ENCODE assay signal across 8 cellular contexts in genomic region chr14:77141592-77142288, GRCh38. TPM values are rescaled to one million over a fixed set of nuclear protein-coding genes. Genes with fewer than 3 reads are reported as not detected.
A peak's percentile ranks its signal among the peaks of the same experiment; 100 is the strongest.
DNase-seq lines count a peak whose midpoint lies in the region; ATAC-seq and TF ChIP-seq lines count a peak whose summit lies in the region.

A gene with protein sequence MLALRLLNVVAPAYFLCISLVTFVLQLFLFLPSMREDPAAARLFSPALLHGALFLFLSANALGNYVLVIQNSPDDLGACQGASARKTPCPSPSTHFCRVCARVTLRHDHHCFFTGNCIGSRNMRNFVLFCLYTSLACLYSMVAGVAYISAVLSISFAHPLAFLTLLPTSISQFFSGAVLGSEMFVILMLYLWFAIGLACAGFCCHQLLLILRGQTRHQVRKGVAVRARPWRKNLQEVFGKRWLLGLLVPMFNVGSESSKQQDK (minus strand): TSS chr14:77141791. CDS start chr14:77139738, 2,053 bp downstream.

- peak within 1 kb of the TSS; percentile 54 for H3K4me3 Mint-ChIP-seq in stimulated activated naive CD8-positive, alpha-beta T cell treated with anti-CD3 and anti-CD28 coated beads, Interleukin-15, Interleukin-2, amounts not matched to agents 100 ng/mL and 50 ng/mL, for 24 hours
- no peak within 1 kb of the TSS for H3K4me3 Mint-ChIP-seq in activated CD8-positive, alpha-beta T cell treated with anti-CD3 and anti-CD28 coated beads for 36 hours

- no peak within 1 kb of the TSS for H3K27ac Mint-ChIP-seq in stimulated activated naive CD8-positive, alpha-beta T cell treated with anti-CD3 and anti-CD28 coated beads, Interleukin-15, Interleukin-2, amounts not matched to agents 100 ng/mL and 50 ng/mL, for 24 hours
- no peak within 1 kb of the TSS for H3K27ac Mint-ChIP-seq in activated CD8-positive, alpha-beta T cell treated with anti-CD3 and anti-CD28 coated beads for 36 hours

- no peak for DNase-seq in stimulated activated naive CD8-positive, alpha-beta T cell treated with anti-CD3 and anti-CD28 coated beads, Interleukin-15, Interleukin-2, amounts not matched to agents 100 U/mL and 50 U/mL, for 24 hours
- DNase-seq in astrocyte of the cerebellum (ENCODE audit: low read depth) (no peak), medulla oblongata (ENCODE audit: extremely low spot score) (peak; percentile 50), AG08396 (ENCODE audit: low spot score) (no peak)
- no peak for DNase-seq in activated CD8-positive, alpha-beta T cell treated with anti-CD3 and anti-CD28 coated beads for 36 hours

- CTCF ChIA-PET in activated CD8-positive, alpha-beta T cell treated with anti-CD3 and anti-CD28 coated beads for 36 hours (lab: Charles Lee), result interaction anchor here (0.9 to 4.2 kb wide), 6 partner anchors 7 to 71 kb away, joined by 3 to 33 read pairs (median 5); no protein-coding TSS in a partner anchor

- peaks cover 81% of the 10 kb centered on the region for H3K27me3 Mint-ChIP-seq in stimulated activated naive CD8-positive, alpha-beta T cell treated with anti-CD3 and anti-CD28 coated beads, Interleukin-15, Interleukin-2, amounts not matched to agents 100 ng/mL and 50 ng/mL, for 24 hours
- H3K27me3 Mint-ChIP-seq in activated CD8-positive, alpha-beta T cell treated with anti-CD3 and anti-CD28 coated beads for 36 hours, result peaks cover 68% of the 10 kb centered on the region

- intact Hi-C loops in activated CD8-positive, alpha-beta T cell treated with anti-CD3 and anti-CD28 coated beads for 36 hours (cut with micrococcal nuclease), result no loop called here

- POLR2A ChIA-PET in activated CD8-positive, alpha-beta T cell treated with anti-CD3 and anti-CD28 coated beads for 36 hours (lab: Charles Lee), result no interaction called here

- in situ Hi-C loops in astrocyte of the cerebellum (cut with HindIII; ENCODE audit: low sequenced_read_pairs), result no loop called here

- no peak for TF ChIP-seq CTCF in astrocyte of the cerebellum (IDR thresholded peaks at IDR 0.05; ENCODE audit: low read depth, low read length, missing control alignments)
- no peak for TF ChIP-seq CTCF in activated CD8-positive, alpha-beta T cell treated with anti-CD3 and anti-CD28 coated beads for 36 hours (IDR thresholded peaks at IDR 0.05)

- no peaks in the 10 kb centered on the region for H3K9me3 Mint-ChIP-seq in stimulated activated naive CD8-positive, alpha-beta T cell treated with anti-CD3 and anti-CD28 coated beads, Interleukin-15, Interleukin-2, amounts not matched to agents 100 ng/mL and 50 ng/mL, for 24 hours
- H3K9me3 Mint-ChIP-seq in activated CD8-positive, alpha-beta T cell treated with anti-CD3 and anti-CD28 coated beads for 36 hours, result no peaks in the 10 kb centered on the region

- H3K36me3 Mint-ChIP-seq in stimulated activated naive CD8-positive, alpha-beta T cell treated with anti-CD3 and anti-CD28 coated beads, Interleukin-15, Interleukin-2, amounts not matched to agents 100 ng/mL and 50 ng/mL, for 24 hours (ENCODE audit: low read depth), result no peaks in the 10 kb centered on the region
- H3K36me3 Mint-ChIP-seq in activated CD8-positive, alpha-beta T cell treated with anti-CD3 and anti-CD28 coated beads for 36 hours (ENCODE audit: low read depth), result no peaks in the 10 kb centered on the region

- ATAC-seq in stimulated activated naive CD8-positive, alpha-beta T cell treated with anti-CD3 and anti-CD28 coated beads, Interleukin-15, Interleukin-2, amounts not matched to agents 100 U/mL and 50 U/mL, for 24 hours, result no peak
- no peak for ATAC-seq in activated CD8-positive, alpha-beta T cell treated with anti-CD3 and anti-CD28 coated beads for 36 hours
- no peak for ATAC-seq in GM21825 (IDR thresholded peaks at IDR 0.05; ENCODE audit: unreplicated experiment)
- ATAC-seq in HG02981 (IDR thresholded peaks at IDR 0.05; ENCODE audit: unreplicated experiment), result no peak

- H3K4me1 Mint-ChIP-seq in stimulated activated naive CD8-positive, alpha-beta T cell treated with anti-CD3 and anti-CD28 coated beads, Interleukin-15, Interleukin-2, amounts not matched to agents 100 ng/mL and 50 ng/mL, for 24 hours (ENCODE audit: low read depth), result peaks cover 16% of the 10 kb centered on the region
- peaks cover 14% of the 10 kb centered on the region for H3K4me1 Mint-ChIP-seq in activated CD8-positive, alpha-beta T cell treated with anti-CD3 and anti-CD28 coated beads for 36 hours (ENCODE audit: low read depth)

- H3K4me3 ChIP-seq in astrocyte of the cerebellum (ENCODE audit: low read depth, low read length), result peak within 1 kb of the TSS; percentile 31

RNA-seq across cellular contexts. Expression of the gene that starts here (rescaled TPM):
- not detected for total RNA-seq in activated CD8-positive, alpha-beta T cell treated with anti-CD3 and anti-CD28 coated beads for 36 hours
